Comparison of ENCODE assay signal across 9 cellular contexts in genomic region chr6:27836080-27836782, GRCh38.
A peak's percentile ranks its signal among the peaks of the same experiment; 100 is the strongest.
DNase-seq lines count a peak whose midpoint lies in the region; ATAC-seq, FAIRE-seq and TF ChIP-seq lines count a peak whose summit lies in the region.
"Had no signal": no experiment of that assay in that cellular context is flagged by ENCODE, and none has a peak within 500 bp of the region (broad histone marks: within the 10 kb centered on the region; RNA-seq: fewer than 3 reads in every experiment).

No MANE protein-coding gene starts in this region.

- no peaks in the 10 kb centered on the region for H3K9me3 ChIP-seq in HEK293 (ENCODE audit: control insufficient read depth, insufficient read depth, low read depth, low read length)
- no peaks in the 10 kb centered on the region for H3K9me3 ChIP-seq in PC-3 (ENCODE audit: low read length)
- H3K9me3 ChIP-seq in small intestine (ENCODE audit: control insufficient read depth, low read depth), result no peaks in the 10 kb centered on the region

- H3K4me3 ChIP-seq in HEK293 (ENCODE audit: low read depth, low read length), result peak overlapping the region; percentile 65
- peak overlapping the region; percentile 85 for H3K4me3 ChIP-seq in PC-3 (ENCODE audit: low read length)
- peak overlapping the region; percentile 76 to 80 for H3K4me3 ChIP-seq in foreskin fibroblast (ENCODE audit: low read depth in 1 of 2, low read length in 2 of 2)
- peak overlapping the region; percentile 67 to 83 for H3K4me3 ChIP-seq in small intestine (ENCODE audit: low read depth in 1 of 2, low read length in 2 of 2)

- peak overlapping the region; percentile 90 for H3K27ac ChIP-seq in HEK293 (ENCODE audit: extremely low read depth, low read depth, low read length)
- H3K27ac ChIP-seq in PC-3 (ENCODE audit: low read length), result peak overlapping the region; percentile 93
- H3K27ac ChIP-seq in small intestine (ENCODE audit: low read depth in 1 of 2, low read length in 1 of 2), result peak overlapping the region; percentile 98 to 99

- H3K4me3 Mint-ChIP-seq in activated CD8-positive, alpha-beta memory T cell treated with anti-CD3 and anti-CD28 coated beads, Interleukin-2, amount 10 ng/mL, durations not matched to agents 7 days and 5 days, result no peak overlapping the region
- H3K4me3 Mint-ChIP-seq: T-cell had no signal

- peaks cover 38% of the 10 kb centered on the region for H3K4me1 Mint-ChIP-seq in activated CD8-positive, alpha-beta memory T cell treated with anti-CD3 and anti-CD28 coated beads, Interleukin-2, amount 10 ng/mL, durations not matched to agents 7 days and 5 days

- H4K20me1 ChIP-seq in PC-3 (ENCODE audit: low read length), result no peaks in the 10 kb centered on the region

- no peaks in the 10 kb centered on the region for H3K9me3 Mint-ChIP-seq in activated CD8-positive, alpha-beta memory T cell treated with anti-CD3 and anti-CD28 coated beads, Interleukin-2, amount 10 ng/mL, durations not matched to agents 7 days and 5 days (ENCODE audit: low read depth)
- H3K9me3 Mint-ChIP-seq: T-cell had no signal

- intact Hi-C loops in PC-3 (cut with micrococcal nuclease), result loop anchor here (10.0 kb wide), 2 partner anchors 249 to 1711 kb away; partner anchors contain the start of gene ZNF165

- WGBS in small intestine, 3 donors, result 7 to 13% (median 11%) methylated on average over 3 of the region's 3 CpGs

- peak overlapping the region; percentile 91 for H3K4me2 ChIP-seq in PC-3 (ENCODE audit: low read length)

- no peaks in the 10 kb centered on the region for H3K4me1 ChIP-seq in HEK293 (ENCODE audit: control insufficient read depth, insufficient read depth, low read length)
- peaks cover 17% of the 10 kb centered on the region for H3K4me1 ChIP-seq in PC-3 (ENCODE audit: insufficient read depth, low read length)
- peaks cover 2 to 3% of the 10 kb centered on the region in 2 donors for H3K4me1 ChIP-seq in small intestine (ENCODE audit: control insufficient read depth in 2 of 2, insufficient read depth in 1 of 2, low read depth in 1 of 2, low read length in 1 of 2)

- H3K27me3 ChIP-seq in PC-3 (ENCODE audit: low read length), result no peaks in the 10 kb centered on the region
- no peaks in the 10 kb centered on the region for H3K27me3 ChIP-seq in small intestine (ENCODE audit: control insufficient read depth in 2 of 2, insufficient read depth in 2 of 2, low read length in 2 of 2)

- FAIRE-seq in small intestine (lab: Jason Lieb, UNC), result no peak

- CTCF ChIA-PET in HEK293 (lab: Yijun Ruan, JAX), result interaction anchor here (0.5 to 5.1 kb wide), 5 partner anchors 17 to 525 kb away, joined by 4 to 38 read pairs (median 5); no protein-coding TSS in a partner anchor
- CTCF ChIA-PET in PC-3 (lab: Charles Lee), result interaction anchor here (0.7 to 0.8 kb wide), 2 partner anchors 11 to 57 kb away, joined by 3 read pairs; a partner anchor contains a TSS
- CTCF ChIA-PET in activated CD8-positive, alpha-beta memory T cell treated with anti-CD3 and anti-CD28 coated beads, Interleukin-2, amount 10 ng/mL, durations not matched to agents 7 days and 5 days (lab: Charles Lee), result interaction anchor here (0.7 to 7.3 kb wide), 9 partner anchors 11 to 703 kb away, joined by 3 to 81 read pairs (median 6); a partner anchor contains a TSS

- H3K27me3 Mint-ChIP-seq in activated CD8-positive, alpha-beta memory T cell treated with anti-CD3 and anti-CD28 coated beads, Interleukin-2, amount 10 ng/mL, durations not matched to agents 7 days and 5 days, result no peaks in the 10 kb centered on the region

- H2AFZ ChIP-seq in PC-3 (ENCODE audit: low read length), result peak overlapping the region; percentile 55

- peaks cover 38% of the 10 kb centered on the region for H3K79me2 ChIP-seq in PC-3 (ENCODE audit: low read length)

- H3K9ac ChIP-seq in PC-3 (ENCODE audit: low read length), result peak overlapping the region; percentile 98

- H3F3A ChIP-seq in PC-3 (ENCODE audit: low read length, unreplicated experiment), result peaks cover 4% of the 10 kb centered on the region

- H3K27ac Mint-ChIP-seq in activated CD8-positive, alpha-beta memory T cell treated with anti-CD3 and anti-CD28 coated beads, Interleukin-2, amount 10 ng/mL, durations not matched to agents 7 days and 5 days, result no peak overlapping the region

- DNase-seq in PC-3 (no peak), foreskin fibroblast (no peak), small intestine (peak; percentile 7), GM03348 (ENCODE audit: low spot score) (no peak)
- no peak for DNase-seq in activated CD8-positive, alpha-beta memory T cell treated with anti-CD3 and anti-CD28 coated beads, Interleukin-2, amount 10 ng/mL, durations not matched to agents 7 days and 5 days

- TF ChIP-seq CTCF in HEK293 (tag by site-specific recombination; IDR thresholded peaks at IDR 0.05) (no peak), PC-3 (conservative IDR thresholded peaks at IDR 0.05; ENCODE audit: low read depth, low read length) (no peak), foreskin fibroblast (IDR thresholded peaks at IDR 0.05; ENCODE audit: low read depth, low read length) (no peak)

- H3K9me2 ChIP-seq in PC-3 (replicated peaks; ENCODE audit: low read length), result no peaks in the 10 kb centered on the region

- POLR2A ChIA-PET in HEK293 (lab: Yijun Ruan, JAX), result interaction anchor here (1.2 to 6.4 kb wide), 9 partner anchors 13 to 1619 kb away, joined by 4 to 220 read pairs (median 88); a partner anchor contains a TSS
- POLR2A ChIA-PET in PC-3 (lab: Charles Lee; ENCODE audit: unreplicated experiment), result interaction anchor here (0.6 to 4.5 kb wide), 4 partner anchors 26 to 704 kb away, joined by 5 to 101 read pairs (median 5); a partner anchor contains a TSS

- BruUV-seq in PC-3 (replicated peaks; lab: Mats Ljungman, UMichigan), result no TSS peak

- H3K36me3 Mint-ChIP-seq in activated CD8-positive, alpha-beta memory T cell treated with anti-CD3 and anti-CD28 coated beads, Interleukin-2, amount 10 ng/mL, durations not matched to agents 7 days and 5 days, result peaks cover 11% of the 10 kb centered on the region

- ATAC-seq in PC-3 (no peak), HG02840 (IDR thresholded peaks at IDR 0.05; ENCODE audit: low FRiP score, unreplicated experiment) (no peak), GM18867 (IDR thresholded peaks at IDR 0.05; ENCODE audit: unreplicated experiment) (no peak)
- no peak for ATAC-seq in activated CD8-positive, alpha-beta memory T cell treated with anti-CD3 and anti-CD28 coated beads, Interleukin-2, amount 10 ng/mL, durations not matched to agents 7 days and 5 days

- H3K36me3 ChIP-seq in HEK293 (ENCODE audit: control insufficient read depth in 2 of 2, insufficient read depth in 1 of 2, low read length in 2 of 2) (no peaks in the 10 kb centered on the region), PC-3 (ENCODE audit: low read depth, low read length) (no peaks in the 10 kb centered on the region), small intestine (ENCODE audit: control insufficient read depth in 2 of 2, insufficient read depth in 2 of 2, low read length in 2 of 2) (no peaks in the 10 kb centered on the region)

TF ChIP-seq in HEK293, 187 proteins besides CTCF, POLR2A, EP300 and RAD21:
- peak; percentile 43; the same call in 1 of the 2 replicates for TF ChIP-seq ZNF366 (tag by site-specific recombination; conservative IDR thresholded peaks at IDR 0.05)
- no peak for TF ChIP-seq ZNF16 (tag by site-specific recombination; IDR thresholded peaks at IDR 0.05; ENCODE audit: low read depth)
- no peak for TF ChIP-seq ZNF621 (tag by site-specific recombination; IDR thresholded peaks at IDR 0.05)
TF ChIP-seq in HEK293: peak in this region for 1.
